ENCODE assay signal across 15 cellular contexts in the genomic region with DNA sequence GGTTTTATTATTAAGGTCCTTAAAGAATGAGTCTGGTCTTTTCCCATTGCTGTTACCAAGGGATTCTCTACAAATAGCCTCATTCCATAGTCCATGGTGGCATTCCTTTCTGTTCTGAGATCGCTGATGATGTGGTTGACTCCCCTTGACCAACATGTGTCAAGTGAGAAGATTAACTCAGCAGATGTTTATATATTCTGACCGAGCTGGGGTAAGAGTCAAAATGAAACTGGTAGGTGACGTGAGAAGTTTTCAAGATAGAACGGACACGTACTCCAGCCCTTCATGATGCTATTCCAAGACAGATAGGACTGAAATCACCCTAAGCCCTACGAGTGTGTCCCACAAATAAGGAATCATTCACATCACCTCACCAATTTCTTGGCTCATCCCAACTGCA.
DNase-seq lines count a peak whose midpoint lies in the region; ATAC-seq, FAIRE-seq and TF ChIP-seq lines count a peak whose summit lies in the region.
"Had no signal": no experiment of that assay in that cellular context is flagged by ENCODE, and none has a peak within 500 bp of the region (broad histone marks: within the 10 kb centered on the region; RNA-seq: fewer than 3 reads in every experiment).

No MANE protein-coding gene starts in this region.

- no peak overlapping the region for H3K4me3 Mint-ChIP-seq in T-cell
- H3K4me3 Mint-ChIP-seq in activated T-cell treated with anti-CD3 and anti-CD28 coated beads, Interleukin-2, amount 50 U/mL, for 24 hours, result no peak overlapping the region

- ATAC-seq in GM19351 (IDR thresholded peaks at IDR 0.05; ENCODE audit: unreplicated experiment), result peak; percentile 96
- peak; percentile 96 for ATAC-seq in HG02678 (IDR thresholded peaks at IDR 0.05; ENCODE audit: unreplicated experiment)
- peak; percentile 99 for ATAC-seq in HG03439 (IDR thresholded peaks at IDR 0.05; ENCODE audit: unreplicated experiment)
- ATAC-seq in T-cell (replicated peaks in 1 of 4), result no peak

- peak; percentile 28 for DNase-seq in GM12891 (ENCODE audit: insufficient read length, low spot score)
- no peak for DNase-seq in T-cell
- no peak for DNase-seq in activated T-cell treated with anti-CD3 and anti-CD28 coated beads, Interleukin-2, amount 50 U/mL, for 24 hours
- no peak for DNase-seq in SIG-M5 (lab: John Stamatoyannopoulos, UW)
- no peak for DNase-seq in anterior cingulate cortex (lab: John Stamatoyannopoulos, UW)
- DNase-seq: AML-193; GF-D8; NCI-H1436; stimulated activated naive CD4-positive, alpha-beta T cell treated with Interleukin-2 at 50 U/mL for 16 hours; T-helper 9 cell had no signal

- CTCF ChIA-PET in T-cell (lab: Charles Lee), result no interaction called here

- H3K9me3 Mint-ChIP-seq in T-cell, result peaks cover 0 to 3% (median 0%) of the 10 kb centered on the region in 3 donors
- H3K9me3 Mint-ChIP-seq in activated T-cell treated with anti-CD3 and anti-CD28 coated beads, Interleukin-2, amount 50 U/mL, for 24 hours, result no peaks in the 10 kb centered on the region

- POLR2A ChIA-PET in T-cell (lab: Charles Lee), result no interaction called here

- peak; percentile 87 for FAIRE-seq in GM12891 (lab: Jason Lieb, UNC)
- FAIRE-seq: bronchial epithelial cell, keratinocyte had no signal

- H3K36me3 Mint-ChIP-seq in T-cell, result no peaks in the 10 kb centered on the region
- no peaks in the 10 kb centered on the region for H3K36me3 Mint-ChIP-seq in activated T-cell treated with anti-CD3 and anti-CD28 coated beads, Interleukin-2, amount 50 U/mL, for 24 hours (ENCODE audit: low read depth)

- H3K4me1 Mint-ChIP-seq in T-cell, result peaks cover 0 to 3% (median 0%) of the 10 kb centered on the region in 3 donors
- H3K4me1 Mint-ChIP-seq in activated T-cell treated with anti-CD3 and anti-CD28 coated beads, Interleukin-2, amount 50 U/mL, for 24 hours (ENCODE audit: low read depth), result peaks cover 10% of the 10 kb centered on the region

- H3K27me3 Mint-ChIP-seq in T-cell, result no peaks in the 10 kb centered on the region
- H3K27me3 Mint-ChIP-seq in activated T-cell treated with anti-CD3 and anti-CD28 coated beads, Interleukin-2, amount 50 U/mL, for 24 hours, result peaks cover 19% of the 10 kb centered on the region

- no peak overlapping the region for H3K27ac Mint-ChIP-seq in T-cell
- H3K27ac Mint-ChIP-seq in activated T-cell treated with anti-CD3 and anti-CD28 coated beads, Interleukin-2, amount 50 U/mL, for 24 hours, result no peak overlapping the region

- no peak for TF ChIP-seq POLR2A in GM12891 (IDR thresholded peaks at IDR 0.05; ENCODE audit: low read depth, low read length)

TF ChIP-seq in GM12891, 5 proteins besides CTCF, POLR2A, EP300 and RAD21:
- no peak for TF ChIP-seq PAX5 (IDR thresholded peaks at IDR 0.05; ENCODE audit: insufficient read depth, low read length, severe bottlenecking)
- TF ChIP-seq POU2F2 (IDR thresholded peaks at IDR 0.05; ENCODE audit: low read depth, low read length), result no peak
- TF ChIP-seq TAF1 (IDR thresholded peaks at IDR 0.05; ENCODE audit: low read depth, low read length), result no peak

Comparison
In these comparisons a context has a peak if more than half of its experiments do, and no peak if none do; other contexts are left out.
1. ATAC-seq: peak in GM19351 (single experiment), HG02678 (single experiment) and HG03439 (single experiment); none in T-cell (0 of 4).